1 cellular context compared by ENCODE assay signal in genomic region chr7:26864309-26865093, GRCh38.
TF ChIP-seq lines count a peak whose summit lies in the region.

TSS of gene SKAP2 (minus strand) at chr7:26864590. CDS start at chr7:26864429, 161 bp downstream.

TF ChIP-seq in K562, 482 proteins besides CTCF, POLR2A, EP300 and RAD21 (continued from another document and continues in another):
- TF ChIP-seq ELF2 (CRISPR knock-in tag; IDR thresholded peaks at IDR 0.05) (peak; percentile 53), NR3C1 (CRISPR knock-in tag; IDR thresholded peaks at IDR 0.05) (no peak), ZBTB11 (CRISPR knock-in tag; IDR thresholded peaks at IDR 0.05) (peak in 1 of 3 experiments; percentile 81; a peak in 2 of 6 replicates), HNRNPLL (IDR thresholded peaks at IDR 0.05; ENCODE audit: low read depth, low read length, poor library complexity, severe bottlenecking) (peak; percentile 80), ZNF57 (CRISPR knock-in tag; IDR thresholded peaks at IDR 0.05) (no peak), NR2C1 (IDR thresholded peaks at IDR 0.05) (no peak), NR2C1 (tag; IDR thresholded peaks at IDR 0.05) (no peak), XRCC3 (IDR thresholded peaks at IDR 0.05) (no peak), CBX2 (IDR thresholded peaks at IDR 0.05; ENCODE audit: insufficient read depth, low read length, poor library complexity, severe bottlenecking) (no peak), GATA2 (CRISPR knock-in tag; IDR thresholded peaks at IDR 0.05) (no peak), CBFB (CRISPR knock-in tag; IDR thresholded peaks at IDR 0.05) (no peak), ELK1 (CRISPR knock-in tag; IDR thresholded peaks at IDR 0.05) (no peak), ZNF41 (CRISPR knock-in tag; conservative IDR thresholded peaks at IDR 0.05) (no peak), ZNF253 (CRISPR knock-in tag; conservative IDR thresholded peaks at IDR 0.05) (no peak), CTBP1 (IDR thresholded peaks at IDR 0.05; ENCODE audit: borderline replicate concordance) (peak; percentile 44; the same call in 1 of the 2 replicates), MYBL2 (IDR thresholded peaks at IDR 0.05; ENCODE audit: low read depth) (no peak; the same call in 1 of the 2 replicates), MYBL2 (CRISPR knock-in tag; IDR thresholded peaks at IDR 0.05; ENCODE audit: borderline replicate concordance) (no peak), TAL1 (IDR thresholded peaks at IDR 0.05) (no peak), HINFP (tag; conservative IDR thresholded peaks at IDR 0.05; ENCODE audit: low read depth) (peak; percentile 63; the same call in 1 of the 2 replicates), ZNF408 (CRISPR knock-in tag; IDR thresholded peaks at IDR 0.05; ENCODE audit: low read depth) (no peak), POLR2G (IDR thresholded peaks at IDR 0.05; ENCODE audit: low read depth, low read length) (peak; percentile 96), ZNF197 (CRISPR knock-in tag; IDR thresholded peaks at IDR 0.05; ENCODE audit: low read depth) (no peak), SAP30 (IDR thresholded peaks at IDR 0.05; ENCODE audit: borderline replicate concordance, insufficient read depth, low read depth, low read length, poor library complexity, severe bottlenecking) (no peak), SRSF3 (IDR thresholded peaks at IDR 0.05; ENCODE audit: insufficient read depth, low read length) (no peak), KLF1 (tag; IDR thresholded peaks at IDR 0.05) (no peak), ZNF239 (CRISPR knock-in tag; IDR thresholded peaks at IDR 0.05) (no peak), FOXK2 (conservative IDR thresholded peaks at IDR 0.05 in 1 of 2, IDR thresholded peaks at IDR 0.05 in 1 of 2; ENCODE audit: low read depth in 2 of 2) (peak in 1 of 2 experiments; percentile 19; a peak in 2 of 4 replicates)
- TF ChIP-seq, protein P1, sequence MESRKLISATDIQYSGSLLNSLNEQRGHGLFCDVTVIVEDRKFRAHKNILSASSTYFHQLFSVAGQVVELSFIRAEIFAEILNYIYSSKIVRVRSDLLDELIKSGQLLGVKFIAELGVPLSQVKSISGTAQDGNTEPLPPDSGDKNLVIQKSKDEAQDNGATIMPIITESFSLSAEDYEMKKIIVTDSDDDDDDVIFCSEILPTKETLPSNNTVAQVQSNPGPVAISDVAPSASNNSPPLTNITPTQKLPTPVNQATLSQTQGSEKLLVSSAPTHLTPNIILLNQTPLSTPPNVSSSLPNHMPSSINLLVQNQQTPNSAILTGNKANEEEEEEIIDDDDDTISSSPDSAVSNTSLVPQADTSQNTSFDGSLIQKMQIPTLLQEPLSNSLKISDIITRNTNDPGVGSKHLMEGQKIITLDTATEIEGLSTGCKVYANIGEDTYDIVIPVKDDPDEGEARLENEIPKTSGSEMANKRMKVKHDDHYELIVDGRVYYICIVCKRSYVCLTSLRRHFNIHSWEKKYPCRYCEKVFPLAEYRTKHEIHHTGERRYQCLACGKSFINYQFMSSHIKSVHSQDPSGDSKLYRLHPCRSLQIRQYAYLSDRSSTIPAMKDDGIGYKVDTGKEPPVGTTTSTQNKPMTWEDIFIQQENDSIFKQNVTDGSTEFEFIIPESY (CRISPR knock-in tag; IDR thresholded peaks at IDR 0.05), result 0 out of 2 replicates have a peak, but pooled peaks have one; percentile 27
- TF ChIP-seq, protein P2, sequence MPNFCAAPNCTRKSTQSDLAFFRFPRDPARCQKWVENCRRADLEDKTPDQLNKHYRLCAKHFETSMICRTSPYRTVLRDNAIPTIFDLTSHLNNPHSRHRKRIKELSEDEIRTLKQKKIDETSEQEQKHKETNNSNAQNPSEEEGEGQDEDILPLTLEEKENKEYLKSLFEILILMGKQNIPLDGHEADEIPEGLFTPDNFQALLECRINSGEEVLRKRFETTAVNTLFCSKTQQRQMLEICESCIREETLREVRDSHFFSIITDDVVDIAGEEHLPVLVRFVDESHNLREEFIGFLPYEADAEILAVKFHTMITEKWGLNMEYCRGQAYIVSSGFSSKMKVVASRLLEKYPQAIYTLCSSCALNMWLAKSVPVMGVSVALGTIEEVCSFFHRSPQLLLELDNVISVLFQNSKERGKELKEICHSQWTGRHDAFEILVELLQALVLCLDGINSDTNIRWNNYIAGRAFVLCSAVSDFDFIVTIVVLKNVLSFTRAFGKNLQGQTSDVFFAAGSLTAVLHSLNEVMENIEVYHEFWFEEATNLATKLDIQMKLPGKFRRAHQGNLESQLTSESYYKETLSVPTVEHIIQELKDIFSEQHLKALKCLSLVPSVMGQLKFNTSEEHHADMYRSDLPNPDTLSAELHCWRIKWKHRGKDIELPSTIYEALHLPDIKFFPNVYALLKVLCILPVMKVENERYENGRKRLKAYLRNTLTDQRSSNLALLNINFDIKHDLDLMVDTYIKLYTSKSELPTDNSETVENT (CRISPR knock-in tag; IDR thresholded peaks at IDR 0.05), result peak; percentile 14; the same call in 1 of the 2 replicates
- TF ChIP-seq, protein P3, sequence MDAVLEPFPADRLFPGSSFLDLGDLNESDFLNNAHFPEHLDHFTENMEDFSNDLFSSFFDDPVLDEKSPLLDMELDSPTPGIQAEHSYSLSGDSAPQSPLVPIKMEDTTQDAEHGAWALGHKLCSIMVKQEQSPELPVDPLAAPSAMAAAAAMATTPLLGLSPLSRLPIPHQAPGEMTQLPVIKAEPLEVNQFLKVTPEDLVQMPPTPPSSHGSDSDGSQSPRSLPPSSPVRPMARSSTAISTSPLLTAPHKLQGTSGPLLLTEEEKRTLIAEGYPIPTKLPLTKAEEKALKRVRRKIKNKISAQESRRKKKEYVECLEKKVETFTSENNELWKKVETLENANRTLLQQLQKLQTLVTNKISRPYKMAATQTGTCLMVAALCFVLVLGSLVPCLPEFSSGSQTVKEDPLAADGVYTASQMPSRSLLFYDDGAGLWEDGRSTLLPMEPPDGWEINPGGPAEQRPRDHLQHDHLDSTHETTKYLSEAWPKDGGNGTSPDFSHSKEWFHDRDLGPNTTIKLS (IDR thresholded peaks at IDR 0.05; ENCODE audit: borderline replicate concordance, low read depth), result peak; percentile 62; the same call in 1 of the 2 replicates
- TF ChIP-seq, protein P4, sequence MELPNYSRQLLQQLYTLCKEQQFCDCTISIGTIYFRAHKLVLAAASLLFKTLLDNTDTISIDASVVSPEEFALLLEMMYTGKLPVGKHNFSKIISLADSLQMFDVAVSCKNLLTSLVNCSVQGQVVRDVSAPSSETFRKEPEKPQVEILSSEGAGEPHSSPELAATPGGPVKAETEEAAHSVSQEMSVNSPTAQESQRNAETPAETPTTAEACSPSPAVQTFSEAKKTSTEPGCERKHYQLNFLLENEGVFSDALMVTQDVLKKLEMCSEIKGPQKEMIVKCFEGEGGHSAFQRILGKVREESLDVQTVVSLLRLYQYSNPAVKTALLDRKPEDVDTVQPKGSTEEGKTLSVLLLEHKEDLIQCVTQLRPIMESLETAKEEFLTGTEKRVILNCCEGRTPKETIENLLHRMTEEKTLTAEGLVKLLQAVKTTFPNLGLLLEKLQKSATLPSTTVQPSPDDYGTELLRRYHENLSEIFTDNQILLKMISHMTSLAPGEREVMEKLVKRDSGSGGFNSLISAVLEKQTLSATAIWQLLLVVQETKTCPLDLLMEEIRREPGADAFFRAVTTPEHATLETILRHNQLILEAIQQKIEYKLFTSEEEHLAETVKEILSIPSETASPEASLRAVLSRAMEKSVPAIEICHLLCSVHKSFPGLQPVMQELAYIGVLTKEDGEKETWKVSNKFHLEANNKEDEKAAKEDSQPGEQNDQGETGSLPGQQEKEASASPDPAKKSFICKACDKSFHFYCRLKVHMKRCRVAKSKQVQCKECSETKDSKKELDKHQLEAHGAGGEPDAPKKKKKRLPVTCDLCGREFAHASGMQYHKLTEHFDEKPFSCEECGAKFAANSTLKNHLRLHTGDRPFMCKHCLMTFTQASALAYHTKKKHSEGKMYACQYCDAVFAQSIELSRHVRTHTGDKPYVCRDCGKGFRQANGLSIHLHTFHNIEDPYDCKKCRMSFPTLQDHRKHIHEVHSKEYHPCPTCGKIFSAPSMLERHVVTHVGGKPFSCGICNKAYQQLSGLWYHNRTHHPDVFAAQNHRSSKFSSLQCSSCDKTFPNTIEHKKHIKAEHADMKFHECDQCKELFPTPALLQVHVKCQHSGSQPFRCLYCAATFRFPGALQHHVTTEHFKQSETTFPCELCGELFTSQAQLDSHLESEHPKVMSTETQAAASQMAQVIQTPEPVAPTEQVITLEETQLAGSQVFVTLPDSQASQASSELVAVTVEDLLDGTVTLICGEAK (IDR thresholded peaks at IDR 0.05), result no peak
- TF ChIP-seq, protein P4 (CRISPR knock-in tag; IDR thresholded peaks at IDR 0.05), result no peak
